ENCODE assay signal across 1 cellular context in genomic region chr19:10805075-10805757, GRCh38.
TF ChIP-seq lines count a peak whose summit lies in the region.

No MANE protein-coding gene starts in this region.

TF ChIP-seq in GM23338, 12 proteins besides CTCF, POLR2A, EP300 and RAD21 (continued from another document):
- TF ChIP-seq ZNF462 (CRISPR knock-in tag; IDR thresholded peaks at IDR 0.05) (no peak), EZH2phosphoT487 (IDR thresholded peaks at IDR 0.05; ENCODE audit: unreplicated experiment) (no peak), ETS1 (IDR thresholded peaks at IDR 0.05) (no peak), STAT1 (IDR thresholded peaks at IDR 0.05; ENCODE audit: unreplicated experiment) (no peak), CREB1 (CRISPR knock-in tag; IDR thresholded peaks at IDR 0.05; ENCODE audit: low read depth) (no peak), EZH2 (IDR thresholded peaks at IDR 0.05; ENCODE audit: low read depth, unreplicated experiment) (no peak), ZNF331 (CRISPR knock-in tag; IDR thresholded peaks at IDR 0.05; ENCODE audit: low read depth) (no peak), POLR2AphosphoS5 (IDR thresholded peaks at IDR 0.05; ENCODE audit: low read depth) (no peak), ZNF114 (CRISPR knock-in tag; IDR thresholded peaks at IDR 0.05) (no peak), REST (IDR thresholded peaks at IDR 0.05; ENCODE audit: unreplicated experiment) (no peak)
TF ChIP-seq in GM23338: peak in this region for 0.
